In genomic region chr10:7795605-7796004, GRCh38 we compare ENCODE assay signal across 13 cellular contexts. TPM values are rescaled to one million over a fixed set of nuclear protein-coding genes. Genes with fewer than 3 reads are reported as not detected.
DNase-seq lines count a peak whose midpoint lies in the region; ATAC-seq and TF ChIP-seq lines count a peak whose summit lies in the region.
"Had no signal": no experiment of that assay in that cellular context is flagged by ENCODE, and none has a peak within 500 bp of the region (broad histone marks: within the 10 kb centered on the region; RNA-seq: fewer than 3 reads in every experiment).

No MANE protein-coding gene starts in this region.

- H3K4me1 Mint-ChIP-seq in activated T-cell treated with anti-CD3 and anti-CD28 coated beads, Interleukin-2, amount 50 U/mL, for 72 hours (ENCODE audit: low read depth): peaks cover 68% of the 10 kb centered on the region
- H3K4me1 Mint-ChIP-seq in type B pancreatic cell (ENCODE audit: unreplicated experiment): peaks cover 26% of the 10 kb centered on the region

- H3K9me3 Mint-ChIP-seq in activated T-cell treated with anti-CD3 and anti-CD28 coated beads, Interleukin-2, amount 50 U/mL, for 72 hours: no peaks in the 10 kb centered on the region
- no peaks in the 10 kb centered on the region for H3K9me3 Mint-ChIP-seq in type B pancreatic cell

- DNase-seq in activated T-cell treated with anti-CD3 and anti-CD28 coated beads, Interleukin-2, amount 50 U/mL, for 72 hours: no peak
- no peak for DNase-seq in activated T-cell treated with anti-CD3 and anti-CD28 coated beads, Interleukin-2, amount 50 U/mL, for 1 hour
- DNase-seq in brain microvascular endothelial cell: peak; percentile 68
- DNase-seq in kidney glomerular epithelial cell (lab: John Stamatoyannopoulos, UW): peak; percentile 12
- DNase-seq in type B pancreatic cell (ENCODE audit: extremely low spot score, unreplicated experiment): no peak
- no peak for DNase-seq in posterior vena cava (ENCODE audit: low spot score)
- DNase-seq: central memory CD4-positive, alpha-beta T cell; foreskin melanocyte; MM.1S had no signal

- TF ChIP-seq CTCF in brain microvascular endothelial cell (IDR thresholded peaks at IDR 0.05; ENCODE audit: low read depth, low read length, missing control alignments) (no peak), type B pancreatic cell (conservative IDR thresholded peaks at IDR 0.05) (no peak)

- ATAC-seq in activated T-cell treated with anti-CD3 and anti-CD28 coated beads, Interleukin-2, amount 50 U/mL, for 72 hours (replicated peaks in 1 of 2): peak in 1 of 2 donors; percentile 34
- ATAC-seq in HG03342 (IDR thresholded peaks at IDR 0.05; ENCODE audit: unreplicated experiment) (no peak), HG02938 (IDR thresholded peaks at IDR 0.05; ENCODE audit: unreplicated experiment) (no peak)

- no peaks in the 10 kb centered on the region for H3K27me3 Mint-ChIP-seq in activated T-cell treated with anti-CD3 and anti-CD28 coated beads, Interleukin-2, amount 50 U/mL, for 72 hours (ENCODE audit: low read depth)
- H3K27me3 Mint-ChIP-seq in type B pancreatic cell: no peaks in the 10 kb centered on the region

- in situ Hi-C loops in brain microvascular endothelial cell (cut with HindIII; ENCODE audit: low pct_ligation_motif_present, low sequenced_read_pairs): no loop called here

- H3K27ac ChIP-seq in brain microvascular endothelial cell: peak overlapping the region; percentile 9
- H3K27ac ChIP-seq: prostate gland, suprapubic skin had no signal

- no peaks in the 10 kb centered on the region for H3K27me3 ChIP-seq in brain microvascular endothelial cell (replicated peaks)
- H3K27me3 ChIP-seq: suprapubic skin had no signal

- H3K4me3 ChIP-seq in brain microvascular endothelial cell (ENCODE audit: low read depth, low read length): no peak overlapping the region
- H3K4me3 ChIP-seq: prostate gland, suprapubic skin had no signal

- H3K36me3 ChIP-seq in brain microvascular endothelial cell (replicated peaks): peaks cover 29% of the 10 kb centered on the region
- H3K36me3 ChIP-seq: prostate gland had no signal

- H3K36me3 Mint-ChIP-seq in activated T-cell treated with anti-CD3 and anti-CD28 coated beads, Interleukin-2, amount 50 U/mL, for 72 hours (ENCODE audit: insufficient read depth in 2 of 2): peaks cover 10 to 30% of the 10 kb centered on the region in 2 donors
- peaks cover 46% of the 10 kb centered on the region for H3K36me3 Mint-ChIP-seq in type B pancreatic cell

- intact Hi-C loops in posterior vena cava (cut with DNase I): no loop called here

- peak overlapping the region; percentile 84 for H3K27ac Mint-ChIP-seq in activated T-cell treated with anti-CD3 and anti-CD28 coated beads, Interleukin-2, amount 50 U/mL, for 72 hours
- peak overlapping the region; percentile 4 for H3K27ac Mint-ChIP-seq in type B pancreatic cell

- no peak overlapping the region for H3K4me3 Mint-ChIP-seq in activated T-cell treated with anti-CD3 and anti-CD28 coated beads, Interleukin-2, amount 50 U/mL, for 72 hours
- H3K4me3 Mint-ChIP-seq in type B pancreatic cell: no peak overlapping the region

RNA-seq across cellular contexts. Expression of gene ATP5F1C, which starts 7.6 kb away (rescaled TPM):
- total RNA-seq in activated T-cell treated with anti-CD3 and anti-CD28 coated beads, Interleukin-2, amount 50 U/mL, for 72 hours: 100 to 1,000 TPM; 241 to 287 TPM
- total RNA-seq in type B pancreatic cell (ENCODE audit: low replicate concordance) (244 and 283 TPM in 2 replicates), posterior vena cava (100 to 1,000 TPM; 202 to 212 TPM)

RNA-seq across cellular contexts. Expression of gene KIN, which starts 7.8 kb away (rescaled TPM):
- total RNA-seq in activated T-cell treated with anti-CD3 and anti-CD28 coated beads, Interleukin-2, amount 50 U/mL, for 72 hours: 10 to 100 TPM; 16.3 to 16.7 TPM
- total RNA-seq in type B pancreatic cell (ENCODE audit: low replicate concordance) (14.5 and 16.7 TPM in 2 replicates), posterior vena cava (10 to 100 TPM in 1 of 2 donors, 1 to 10 TPM in 1; 8.7 to 11.1 TPM)

RNA-seq across cellular contexts. Expression of gene TAF3, which starts 22.7 kb away (rescaled TPM):
- total RNA-seq in activated T-cell treated with anti-CD3 and anti-CD28 coated beads, Interleukin-2, amount 50 U/mL, for 72 hours: 10 to 100 TPM; 16.5 to 19.3 TPM
- total RNA-seq in type B pancreatic cell (ENCODE audit: low replicate concordance) (6.9 and 9.9 TPM in 2 replicates), posterior vena cava (10 to 100 TPM in 1 of 2 donors, 1 to 10 TPM in 1; 9.9 to 10.8 TPM)

Comparison
In these comparisons a context has a peak if more than half of its experiments do, and no peak if none do; other contexts are left out.
1. DNase-seq: peak in brain microvascular endothelial cell (single experiment) and kidney glomerular epithelial cell (single experiment); none in activated T-cell treated with anti-CD3 and anti-CD28 coated beads, Interleukin-2, amount 50 U/mL, for 72 hours (0 of 2), activated T-cell treated with anti-CD3 and anti-CD28 coated beads, Interleukin-2, amount 50 U/mL, for 1 hour (single experiment), type B pancreatic cell (single experiment) and posterior vena cava (single experiment).